ENCODE assay signal across 8 cellular contexts in genomic region chr6:34132486-34133185, GRCh38. TPM values are rescaled to one million over a fixed set of nuclear protein-coding genes. Genes with fewer than 3 reads are reported as not detected.
DNase-seq lines count a peak whose midpoint lies in the region; TF ChIP-seq lines count a peak whose summit lies in the region.

No MANE protein-coding gene starts in this region.

- H3K9me3 Mint-ChIP-seq in HFFc6 = no peaks in the 10 kb centered on the region

- no peaks in the 10 kb centered on the region for H3K4me1 Mint-ChIP-seq in HFFc6 (ENCODE audit: low read depth)

- no peak for TF ChIP-seq CTCF in AG10803 (conservative IDR thresholded peaks at IDR 0.05; ENCODE audit: low read length)
- no peak for TF ChIP-seq CTCF in HFFc6 (IDR thresholded peaks at IDR 0.05)

- no peak overlapping the region for H3K4me3 Mint-ChIP-seq in HFFc6

- H3K4me3 ChIP-seq in AG10803 (ENCODE audit: low read length) = no peak overlapping the region

- peak; percentile 10 for DNase-seq in AG10803 (ENCODE audit: low read depth)
- DNase-seq in HFFc6 = peak; percentile 9
- DNase-seq in T1000 (lab: John Stamatoyannopoulos, UW) = peak; percentile 11
- peak; percentile 34 for DNase-seq in glomerular visceral epithelial cell (ENCODE audit: extremely low spot score)
- DNase-seq in NCI-H2227 treated with DMSO at 0.1 percent for 48 hours (lab: John Stamatoyannopoulos, UW) = no peak
- DNase-seq in NCI-H2196 treated with DMSO at 0.1 percent for 48 hours (lab: John Stamatoyannopoulos, UW; ENCODE audit: unreplicated experiment) = no peak
- no peak for DNase-seq in amniotic stem cell (lab: John Stamatoyannopoulos, UW)
- DNase-seq in cerebellar cortex (ENCODE audit: low spot score) = no peak

- H3K27ac Mint-ChIP-seq in HFFc6 = no peak overlapping the region

- 0 out of 2 replicates have a peak, but pooled peaks cover 4% of the 10 kb centered on the region for H3K36me3 Mint-ChIP-seq in HFFc6 (ENCODE audit: low read depth)

- peaks cover 30% of the 10 kb centered on the region for H3K27me3 Mint-ChIP-seq in HFFc6 (ENCODE audit: insufficient read depth)

RNA-seq across cellular contexts. Expression of gene GRM4, which starts 13.3 kb away (rescaled TPM):
- under 1 TPM in 2 of 6 experiments, not detected in 4; 0.12 to 0.14 TPM for total RNA-seq in HFFc6 (2021; fragmentation: NEBNext Ultra II Directional; extraction: Animal tissue kit (Norgen Biotek cat#: 25700))

Comparison
In these comparisons a context has a peak if more than half of its experiments do, and no peak if none do; other contexts are left out.
1. DNase-seq: peak in AG10803 (single experiment), HFFc6 (single experiment), T1000 (single experiment) and glomerular visceral epithelial cell (single experiment); none in NCI-H2227 treated with DMSO at 0.1 percent for 48 hours (single experiment), NCI-H2196 treated with DMSO at 0.1 percent for 48 hours (single experiment), amniotic stem cell (single experiment) and cerebellar cortex (single experiment).